Comparison of ENCODE assay signal across 25 cellular contexts in the genomic region with DNA sequence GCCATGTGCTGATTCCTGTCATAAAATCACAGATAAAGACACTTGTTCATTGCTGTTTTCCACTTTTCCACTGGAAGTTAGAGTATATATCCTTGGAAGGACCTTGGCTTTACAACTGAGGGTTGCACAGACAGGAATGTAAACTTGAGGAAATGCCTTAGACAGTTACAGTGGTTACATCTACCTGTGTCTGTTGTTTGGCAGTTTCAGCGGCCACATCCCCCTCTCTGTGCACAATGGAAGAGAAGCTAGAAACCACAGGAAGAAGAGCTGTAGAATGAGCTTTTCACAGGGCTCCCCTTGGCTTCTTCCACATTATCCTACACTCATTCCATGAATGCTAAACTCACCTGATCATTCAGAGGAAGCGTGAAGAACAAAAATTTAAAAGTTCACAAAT. TPM values are rescaled to one million over a fixed set of nuclear protein-coding genes. Genes with fewer than 3 reads are reported as not detected.
"Had no signal": no experiment of that assay in that cellular context is flagged by ENCODE, and none has a peak within 500 bp of the region (broad histone marks: within the 10 kb centered on the region; RNA-seq: fewer than 3 reads in every experiment).

No MANE protein-coding gene starts in this region.

- H3K36me3 Mint-ChIP-seq: activated naive CD4-positive, alpha-beta T cell treated with anti-CD3 and anti-CD28 coated beads, Interleukin-2, amount 50 U/mL, for 24 hours; natural killer cell; type B pancreatic cell had no signal

- H3K27me3 ChIP-seq: cardiac muscle cell, esophagus muscularis mucosa, gastroesophageal sphincter, heart left ventricle, pancreas, right lobe of liver, SJCRH30, suprapubic skin had no signal

- H3K4me3 Mint-ChIP-seq: activated CD4-positive, alpha-beta T cell treated with anti-CD3 and anti-CD28 coated beads for 36 hours; activated naive CD4-positive, alpha-beta T cell treated with anti-CD3 and anti-CD28 coated beads, Interleukin-2, amount 50 U/mL, for 24 hours; natural killer cell; type B pancreatic cell had no signal

- H3K4me3 ChIP-seq: cardiac muscle cell, esophagus muscularis mucosa, gastroesophageal sphincter, heart left ventricle, pancreas, right lobe of liver, SJCRH30, suprapubic skin had no signal

- H3K27ac Mint-ChIP-seq: type B pancreatic cell had no signal

- H3K36me3 ChIP-seq: cardiac muscle cell, esophagus muscularis mucosa, gastroesophageal sphincter, heart left ventricle, pancreas, right lobe of liver, SJCRH30, suprapubic skin had no signal

- H3K9me3 Mint-ChIP-seq: activated naive CD4-positive, alpha-beta T cell treated with anti-CD3 and anti-CD28 coated beads, Interleukin-2, amount 50 U/mL, for 24 hours; natural killer cell; stimulated activated naive CD8-positive, alpha-beta T cell treated with anti-CD3 and anti-CD28 coated beads, Interleukin-15, amount 100 ng/mL, for 72 hours; type B pancreatic cell had no signal

- ATAC-seq: activated CD4-positive, alpha-beta T cell treated with anti-CD3 and anti-CD28 coated beads for 36 hours; gastroesophageal sphincter; heart left ventricle; natural killer cell; pancreas; right lobe of liver; stimulated activated naive CD8-positive, alpha-beta T cell treated with anti-CD3 and anti-CD28 coated beads, Interleukin-15, amount 100 ng/mL, for 72 hours had no signal

- H3K27me3 Mint-ChIP-seq: activated CD4-positive, alpha-beta T cell treated with anti-CD3 and anti-CD28 coated beads for 36 hours; activated naive CD4-positive, alpha-beta T cell treated with anti-CD3 and anti-CD28 coated beads, Interleukin-2, amount 50 U/mL, for 24 hours; stimulated activated naive CD8-positive, alpha-beta T cell treated with anti-CD3 and anti-CD28 coated beads, Interleukin-15, amount 100 ng/mL, for 72 hours; type B pancreatic cell had no signal

- H3K9me3 ChIP-seq: esophagus muscularis mucosa, gastroesophageal sphincter, heart left ventricle, pancreas, right lobe of liver, SJCRH30, suprapubic skin had no signal

- H3K4me1 ChIP-seq: esophagus muscularis mucosa, gastroesophageal sphincter, heart left ventricle, pancreas, right lobe of liver, SJCRH30, suprapubic skin had no signal

- DNase-seq: activated CD4-positive, alpha-beta T cell treated with anti-CD3 and anti-CD28 coated beads for 36 hours; amygdala; dermis blood vessel endothelial cell; effector memory CD4-positive, alpha-beta T cell; heart left ventricle; mesenchymal stem cell; natural killer cell; pancreas; right lobe of liver; SJCRH30; stimulated activated CD4-positive, alpha-beta T cell treated with anti-CD3 and anti-CD28 coated beads, Interleukin-15, amount 100 ng/mL, for 24 hours; stimulated activated CD4-positive, alpha-beta T cell treated with anti-CD3 and anti-CD28 coated beads, Interleukin-2, amount 100 ng/mL, for 48 hours; stimulated activated naive CD8-positive, alpha-beta T cell treated with anti-CD3 and anti-CD28 coated beads, Interleukin-15, amount 100 ng/mL, for 72 hours had no signal

- H3K27ac ChIP-seq: cardiac muscle cell, esophagus muscularis mucosa, gastroesophageal sphincter, heart left ventricle, pancreas, right lobe of liver, SJCRH30, suprapubic skin had no signal

RNA-seq across cellular contexts. Expression of gene RPS4Y2, which starts 9.0 kb away (rescaled TPM):
- total RNA-seq: activated CD4-positive, alpha-beta T cell treated with anti-CD3 and anti-CD28 coated beads for 36 hours; cardiac muscle cell; dermis blood vessel endothelial cell; endothelial cell of umbilical vein; esophagus muscularis mucosa; gastroesophageal sphincter; heart left ventricle; kidney epithelial cell; liver; mucosa of gallbladder; natural killer cell; pancreas; pulmonary artery endothelial cell; right lobe of liver; SJCRH30; suprapubic skin had no signal
- polyA plus RNA-seq: cardiac muscle cell, endothelial cell of umbilical vein, heart left ventricle, liver, pancreas, small intestine had no signal
